In genomic region chr3:51390600-51391074, GRCh38 we compare ENCODE assay signal across 8 cellular contexts. TPM values are rescaled to one million over a fixed set of nuclear protein-coding genes. Genes with fewer than 3 reads are reported as not detected.
DNase-seq lines count a peak whose midpoint lies in the region; ATAC-seq and TF ChIP-seq lines count a peak whose summit lies in the region.

No MANE protein-coding gene starts in this region.

- H3K4me3 ChIP-seq in KMS-11 (IDR thresholded peaks at IDR 0.05; ENCODE audit: insufficient read depth, low read depth, low read length) (no peak overlapping the region), osteoblast (ENCODE audit: insufficient read depth, low read length) (peak overlapping the region; percentile 79)
- peak overlapping the region; percentile 37 for H3K4me3 ChIP-seq in effector memory CD4-positive, alpha-beta T cell (ENCODE audit: insufficient read depth, low read depth, low read length, poor library complexity, severe bottlenecking)

- H3K4me1 ChIP-seq in KMS-11 (ENCODE audit: low read depth, poor library complexity, severe bottlenecking): peaks cover 49% of the 10 kb centered on the region
- H3K4me1 ChIP-seq in effector memory CD4-positive, alpha-beta T cell (ENCODE audit: control insufficient read depth, insufficient read depth, low read length, poor library complexity, severe bottlenecking): peaks cover 56% of the 10 kb centered on the region
- peaks cover 49% of the 10 kb centered on the region for H3K4me1 ChIP-seq in osteoblast (ENCODE audit: insufficient read depth, low read length)

- no peaks in the 10 kb centered on the region for H3K36me3 ChIP-seq in KMS-11 (ENCODE audit: insufficient read depth)
- H3K36me3 ChIP-seq in effector memory CD4-positive, alpha-beta T cell (ENCODE audit: control insufficient read depth, insufficient read depth, low read length): peaks cover 54% of the 10 kb centered on the region
- peaks cover 72% of the 10 kb centered on the region for H3K36me3 ChIP-seq in osteoblast (ENCODE audit: insufficient read depth, low read length)

- H4K20me1 ChIP-seq in KMS-11 (ENCODE audit: insufficient read depth): no peaks in the 10 kb centered on the region
- peaks cover 72% of the 10 kb centered on the region for H4K20me1 ChIP-seq in osteoblast (ENCODE audit: insufficient read depth, low read length)

- peak; percentile 43 for TF ChIP-seq CTCF in KMS-11 (conservative IDR thresholded peaks at IDR 0.05; ENCODE audit: low read depth, low read length)
- no peak for TF ChIP-seq CTCF in osteoblast (IDR thresholded peaks at IDR 0.05; ENCODE audit: extremely low read depth, low read depth, low read length)
- TF ChIP-seq CTCF in GM13976 (IDR thresholded peaks at IDR 0.05; ENCODE audit: borderline replicate concordance, control extremely low read depth, extremely low read depth, insufficient read depth, missing control alignments): no peak

- H3K9ac ChIP-seq in KMS-11: no peak overlapping the region

- ATAC-seq in GM18517 (IDR thresholded peaks at IDR 0.05; ENCODE audit: unreplicated experiment): peak; percentile 23

- H3K27me3 ChIP-seq in KMS-11 (ENCODE audit: insufficient read depth, low read depth) (no peaks in the 10 kb centered on the region), osteoblast (ENCODE audit: insufficient read depth, low read length) (no peaks in the 10 kb centered on the region)
- no peaks in the 10 kb centered on the region for H3K27me3 ChIP-seq in effector memory CD4-positive, alpha-beta T cell (replicated peaks; ENCODE audit: control insufficient read depth, insufficient read depth, low read length, poor library complexity, severe bottlenecking)

- H3K4me2 ChIP-seq in KMS-11: peak overlapping the region; percentile 42; the same call in 1 of the 2 replicates
- H3K4me2 ChIP-seq in osteoblast (ENCODE audit: insufficient read depth, low read length): peak overlapping the region; percentile 80

- in situ Hi-C loops in GM13976 (cut with MboI; ENCODE audit: low sequenced_read_pairs, unreplicated experiment): no loop called here

- no peaks in the 10 kb centered on the region for H3K9me3 ChIP-seq in effector memory CD4-positive, alpha-beta T cell (ENCODE audit: control insufficient read depth, low read length)
- H3K9me3 ChIP-seq in osteoblast (ENCODE audit: low read depth, low read length): no peaks in the 10 kb centered on the region

- H3K79me2 ChIP-seq in KMS-11 (ENCODE audit: insufficient read depth, low read depth) (peaks cover 60% of the 10 kb centered on the region), osteoblast (ENCODE audit: insufficient read depth, low read length) (peaks cover 72% of the 10 kb centered on the region)

- no peak for DNase-seq in effector memory CD4-positive, alpha-beta T cell
- DNase-seq in osteoblast (ENCODE audit: insufficient read length, low spot score, missing footprints) (peak; percentile 83), GM13976 (ENCODE audit: low spot score) (no peak), NCI-H2107 treated with DMSO at 0.1 percent for 48 hours (lab: John Stamatoyannopoulos, UW; ENCODE audit: unreplicated experiment) (no peak), HCEC 1CT (no peak), NCI-H82 treated with DMSO at 0.1 percent for 48 hours (lab: John Stamatoyannopoulos, UW; ENCODE audit: unreplicated experiment) (no peak)

- no peak overlapping the region for H3K27ac ChIP-seq in KMS-11
- H3K27ac ChIP-seq in effector memory CD4-positive, alpha-beta T cell (ENCODE audit: insufficient read depth, low read length, poor library complexity, severe bottlenecking): peak overlapping the region; percentile 63
- H3K27ac ChIP-seq in osteoblast (ENCODE audit: low read depth, low read length): no peak overlapping the region

- H2AFZ ChIP-seq in KMS-11 (ENCODE audit: low read depth) (no peak overlapping the region), osteoblast (ENCODE audit: low read length) (peak overlapping the region; percentile 79)

RNA-seq across cellular contexts. Expression of gene RBM15B, which starts 0.4 kb away (rescaled TPM):
- total RNA-seq in osteoblast: 42.4 and 48.9 TPM in 2 replicates

RNA-seq across cellular contexts. Expression of gene MANF, which starts 5.5 kb away (rescaled TPM):
- 37.3 and 40.4 TPM in 2 replicates for total RNA-seq in osteoblast
